10 cellular contexts compared by ENCODE assay signal in the genomic region with DNA sequence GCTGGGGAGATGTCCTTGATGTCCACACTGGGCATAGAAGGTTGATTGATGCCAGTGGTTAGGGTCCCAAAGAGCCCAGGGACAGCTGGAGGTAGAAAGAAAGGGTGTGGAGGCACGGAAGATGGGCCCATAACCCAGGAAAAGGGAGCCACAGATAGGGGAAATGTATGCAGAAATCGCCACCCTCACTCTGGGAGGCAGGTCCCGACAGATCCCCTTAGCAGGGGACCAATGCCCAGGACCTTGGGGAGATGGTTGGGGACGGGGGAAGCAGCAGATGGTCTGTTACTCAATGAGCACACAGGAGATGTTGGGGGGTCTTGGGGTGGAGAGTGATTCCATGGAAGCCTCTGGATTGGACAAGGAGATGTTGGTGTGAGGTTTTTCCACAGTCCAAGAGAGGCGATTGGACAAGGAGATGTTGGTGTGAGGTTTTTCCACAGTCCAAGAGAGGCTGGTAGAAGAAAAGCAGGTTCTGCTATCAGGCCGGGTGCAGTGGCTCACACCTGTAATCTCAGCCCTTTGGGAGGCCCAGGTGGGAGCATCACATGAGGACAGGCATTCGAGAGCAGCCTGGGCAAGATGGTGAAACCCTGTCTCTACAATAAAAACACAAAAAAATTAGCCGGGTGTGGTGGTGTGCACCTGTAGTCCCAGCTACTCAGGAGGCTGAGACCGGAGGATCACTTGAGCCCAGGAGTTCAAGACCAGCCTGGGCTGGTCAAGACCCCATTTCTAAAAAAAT. TPM values are rescaled to one million over a fixed set of nuclear protein-coding genes. Genes with fewer than 3 reads are reported as not detected.
DNase-seq lines count a peak whose midpoint lies in the region; ATAC-seq, FAIRE-seq and TF ChIP-seq lines count a peak whose summit lies in the region.
"Had no signal": no experiment of that assay in that cellular context is flagged by ENCODE, and none has a peak within 500 bp of the region (broad histone marks: within the 10 kb centered on the region; RNA-seq: fewer than 3 reads in every experiment).

No MANE protein-coding gene starts in this region.

- WGBS in K562 (ENCODE audit: insufficient coverage, low coverage, missing lambda C conversion rate), result 80% methylated on average over 9 of the region's 9 CpGs

- H3K4me3 Mint-ChIP-seq in IgD-negative memory B cell (peak overlapping the region in 1 of 4 donors; percentile 27), neural progenitor cell (peak overlapping the region; percentile 13)

- no peak for ATAC-seq in K562
- ATAC-seq: HCT116 had no signal

- H3K4me2 ChIP-seq in K562 (ENCODE audit: insufficient read depth, low read length), result no peak overlapping the region
- H3K4me2 ChIP-seq in neural progenitor cell, result no peak overlapping the region
- H3K4me2 ChIP-seq: smooth muscle cell had no signal

- no peak for TF ChIP-seq EP300 in K562 (IDR thresholded peaks at IDR 0.05; ENCODE audit: low read length)

- TF ChIP-seq CTCF in K562 (IDR thresholded peaks at IDR 0.05 in 2 of 3, conservative IDR thresholded peaks at IDR 0.05 in 1 of 3; ENCODE audit: insufficient read depth in 2 of 3, low read depth in 1 of 3, low read length in 3 of 3) (no peak), neural progenitor cell (IDR thresholded peaks at IDR 0.05) (no peak)

- H3K4me3 ChIP-seq in K562 (no peak overlapping the region), neural progenitor cell (no peak overlapping the region)
- H3K4me3 ChIP-seq: smooth muscle cell had no signal

- H3K9me1 ChIP-seq in K562 (ENCODE audit: control insufficient read depth, insufficient read depth, low read length), result no peaks in the 10 kb centered on the region

- H3K4me1 ChIP-seq in K562 (replicated peaks in 1 of 2; ENCODE audit: control insufficient read depth in 2 of 2, insufficient read depth in 2 of 2, low read length in 2 of 2) (peaks cover 36 to 58% of the 10 kb centered on the region in 2 experiments), neural progenitor cell (no peaks in the 10 kb centered on the region)

- peaks cover under 1% of the 10 kb centered on the region for H3F3A ChIP-seq in neural progenitor cell (ENCODE audit: low read depth)

- H3K9me3 Mint-ChIP-seq in IgD-negative memory B cell, result no peaks in the 10 kb centered on the region
- H3K9me3 Mint-ChIP-seq in neural progenitor cell, result no peaks in the 10 kb centered on the region

- no peak for TF ChIP-seq POLR2A in K562 (conservative IDR thresholded peaks at IDR 0.05)

- H3K36me3 Mint-ChIP-seq in IgD-negative memory B cell (no peaks in the 10 kb centered on the region), neural progenitor cell (peaks cover 2% of the 10 kb centered on the region)

- H4K20me1 ChIP-seq in K562 (replicated peaks; ENCODE audit: control insufficient read depth, insufficient read depth, low read length) (no peaks in the 10 kb centered on the region), neural progenitor cell (ENCODE audit: low read depth) (no peaks in the 10 kb centered on the region)

- POLR2A ChIA-PET in K562 (lab: Yijun Ruan, JAX), result interaction anchor here (1.2 to 6.1 kb wide), 4 partner anchors 10 to 145 kb away, joined by 3 to 58 read pairs (median 16); a partner anchor contains a TSS

- in situ Hi-C loops in K562 (cut with MboI) (no loop called here), ACHN (cut with HindIII; ENCODE audit: low pct_ligation_motif_present, low pct_unique_long_range_greater_than_20kb, low sequenced_read_pairs) (no loop called here)

- H3K27me3 Mint-ChIP-seq in IgD-negative memory B cell (no peaks in the 10 kb centered on the region), neural progenitor cell (ENCODE audit: insufficient read depth, low read depth) (peaks cover 2% of the 10 kb centered on the region)

- TF ChIP-seq RAD21 in K562 (CRISPR knock-in tag; conservative IDR thresholded peaks at IDR 0.05 in 1 of 2, IDR thresholded peaks at IDR 0.05 in 1 of 2), result no peak

- H3K79me2 ChIP-seq in K562 (ENCODE audit: control insufficient read depth, insufficient read depth, low read length) (no peaks in the 10 kb centered on the region), neural progenitor cell (ENCODE audit: low read depth) (no peaks in the 10 kb centered on the region)

- peaks cover 0 to 9% (median 6%) of the 10 kb centered on the region in 3 donors for H3K4me1 Mint-ChIP-seq in IgD-negative memory B cell
- peaks cover 26% of the 10 kb centered on the region for H3K4me1 Mint-ChIP-seq in neural progenitor cell

- H3K9me3 ChIP-seq in K562 (replicated peaks; ENCODE audit: control insufficient read depth, insufficient read depth, low read depth, low read length) (no peaks in the 10 kb centered on the region), neural progenitor cell (ENCODE audit: low read depth) (no peaks in the 10 kb centered on the region)

- intact Hi-C loops in K562 (cut with micrococcal nuclease), result no loop called here

- peak overlapping the region; percentile 33 to 77 (median 39) for H3K27ac Mint-ChIP-seq in IgD-negative memory B cell
- H3K27ac Mint-ChIP-seq in neural progenitor cell, result peak overlapping the region; percentile 90

- peak overlapping the region; percentile 91 for H3K27ac ChIP-seq in K562 (ENCODE audit: extremely low read depth, low read depth, low read length)
- no peak overlapping the region for H3K27ac ChIP-seq in neural progenitor cell

- FAIRE-seq in K562 (lab: Jason Lieb, UNC), result peak; percentile 26

- H3K36me3 ChIP-seq in K562 (ENCODE audit: control insufficient read depth, insufficient read depth, low read length), result no peaks in the 10 kb centered on the region
- H3K36me3 ChIP-seq in neural progenitor cell, result no peaks in the 10 kb centered on the region

- H2AFZ ChIP-seq in K562 (ENCODE audit: low read depth, low read length) (no peak overlapping the region), neural progenitor cell (replicated peaks) (no peak overlapping the region)

- no peaks in the 10 kb centered on the region for H3K27me3 ChIP-seq in K562 (ENCODE audit: control insufficient read depth in 2 of 2, insufficient read depth in 2 of 2, low read length in 2 of 2)
- no peaks in the 10 kb centered on the region for H3K27me3 ChIP-seq in neural progenitor cell

- H3K9ac ChIP-seq in K562 (ENCODE audit: insufficient read depth in 1 of 2, low read depth in 2 of 2, low read length in 2 of 2), result peak overlapping the region in 1 of 2 experiments; percentile 68; a peak in 2 of 4 replicates
- H3K9ac ChIP-seq in neural progenitor cell, result no peak overlapping the region

- no TSS peak for BruUV-seq in K562 (replicated peaks; lab: Mats Ljungman, UMichigan)

- DNase-seq in K562 (ENCODE audit: extremely low read depth in 1 of 4, low spot score in 3 of 4), result no peak
- no peak for DNase-seq in neural progenitor cell (ENCODE audit: low spot score)
- no peak for DNase-seq in ACHN
- no peak for DNase-seq in DMS53 (lab: John Stamatoyannopoulos, UW)
- no peak for DNase-seq in NCI-H2196 (lab: John Stamatoyannopoulos, UW; ENCODE audit: unreplicated experiment)
- DNase-seq: COR-L47, NCI-H187 had no signal

- CTCF ChIA-PET in K562 (lab: Yijun Ruan, JAX; ENCODE audit: low intra/inter-chr PET ratio), result interaction anchor here (0.6 kb wide), 1 partner anchor 26 kb away, joined by 4 read pairs; no protein-coding TSS in a partner anchor

RNA-seq across cellular contexts. Expression of a gene that starts 7.0 kb away (rescaled TPM):
- polyA plus RNA-seq in IgD-negative memory B cell (39.3 TPM), K562 (2011; rRNA removed) (28.2 and 31.7 TPM in 2 replicates), K562 (2014; fragmentation: Illumina TruSeq; extraction: Trizol) (19.4 and 33.7 TPM in 2 replicates), K562 (2014; fragmentation: Nextera tagmentation; extraction: Ambion mirVana) (1 to 10 TPM; 2.9 to 5.9 TPM), K562 (2014; rRNA removed) (153 and 185 TPM in 2 replicates)
- 18.9 and 64.5 TPM in 2 replicates for total RNA-seq in K562 (2011; cell fraction: chromatin; rRNA removed; ENCODE audit: low replicate concordance)
- total RNA-seq in K562 (2011; cell fraction: nucleolus; rRNA removed), result 109 and 128 TPM in 2 replicates
- total RNA-seq in K562 (2011; cell fraction: nucleoplasm; rRNA removed), result 45.6 and 53.0 TPM in 2 replicates
- total RNA-seq in K562 (2014; rRNA removed) (127 and 152 TPM in 2 replicates), K562 (2014; rRNA removed; fragmentation: Illumina TruSeq; extraction: Trizol) (18.9 and 25.9 TPM in 2 replicates), K562 (2015; rRNA removed; fragmentation: Illumina TruSeq; extraction: Trizol) (44.9 and 47.9 TPM in 2 replicates), K562 (2021) (124 and 135 TPM in 2 replicates), neural progenitor cell (ENCODE audit: low replicate concordance) (7.3 and 33.0 TPM in 2 replicates)
- 38.6 and 141 TPM in 2 replicates for polyA plus RNA-seq in K562 (2011; cell fraction: cytosol; rRNA removed)
- 136 and 297 TPM in 2 replicates for polyA plus RNA-seq in K562 (2011; cell fraction: nucleus; rRNA removed)
- polyA plus RNA-seq in K562 (2012), result 70.7 and 78.6 TPM in 2 replicates
- 2.2 and 5.8 TPM in 2 replicates for polyA minus RNA-seq in K562 (2011; rRNA and poly(A)+ RNA removed)
- 13.8 and 18.6 TPM in 2 replicates for polyA minus RNA-seq in K562 (2011; cell fraction: cytosol; rRNA and poly(A)+ RNA removed)
- 16.7 and 26.0 TPM in 2 replicates for polyA minus RNA-seq in K562 (2011; cell fraction: nucleus; rRNA and poly(A)+ RNA removed)

RNA-seq across cellular contexts. Expression of a gene that starts 13.6 kb away (rescaled TPM):
- polyA plus RNA-seq in IgD-negative memory B cell, result 19.8 TPM
- 33.3 and 101 TPM in 2 replicates for total RNA-seq in K562 (2011; cell fraction: chromatin; rRNA removed; ENCODE audit: low replicate concordance)
- 57.9 and 76.5 TPM in 2 replicates for total RNA-seq in K562 (2011; cell fraction: nucleolus; rRNA removed)
- total RNA-seq in K562 (2011; cell fraction: nucleoplasm; rRNA removed), result 40.2 and 43.9 TPM in 2 replicates
- 50.6 and 65.4 TPM in 2 replicates for total RNA-seq in K562 (2014; rRNA removed)
- total RNA-seq in K562 (2014; rRNA removed; fragmentation: Illumina TruSeq; extraction: Trizol), result 24.9 and 29.5 TPM in 2 replicates
- total RNA-seq in K562 (2015; rRNA removed; fragmentation: Illumina TruSeq; extraction: Trizol), result 60.3 and 60.4 TPM in 2 replicates
- 72.8 and 76.3 TPM in 2 replicates for total RNA-seq in K562 (2021)
- polyA plus RNA-seq in K562 (2011; rRNA removed), result 16.1 and 16.7 TPM in 2 replicates
- polyA plus RNA-seq in K562 (2011; cell fraction: cytosol; rRNA removed), result 13.0 and 28.0 TPM in 2 replicates
- 23.6 and 47.0 TPM in 2 replicates for polyA plus RNA-seq in K562 (2011; cell fraction: nucleus; rRNA removed)
- polyA plus RNA-seq in K562 (2012), result 54.7 and 58.7 TPM in 2 replicates
- 66.5 and 77.3 TPM in 2 replicates for polyA plus RNA-seq in K562 (2014; fragmentation: Illumina TruSeq; extraction: Trizol)
- polyA plus RNA-seq in K562 (2014; fragmentation: Nextera tagmentation; extraction: Ambion mirVana), result 10 to 100 TPM; 10.9 to 13.7 TPM
- polyA plus RNA-seq in K562 (2014; rRNA removed), result 42.7 and 44.1 TPM in 2 replicates
- 20.0 and 29.4 TPM in 2 replicates for polyA minus RNA-seq in K562 (2011; rRNA and poly(A)+ RNA removed)
- polyA minus RNA-seq in K562 (2011; cell fraction: cytosol; rRNA and poly(A)+ RNA removed), result 18.7 and 24.0 TPM in 2 replicates
- 27.9 and 29.5 TPM in 2 replicates for polyA minus RNA-seq in K562 (2011; cell fraction: nucleus; rRNA and poly(A)+ RNA removed)
- 16.4 and 42.6 TPM in 2 replicates for total RNA-seq in neural progenitor cell (ENCODE audit: low replicate concordance)

RNA-seq across cellular contexts. Expression of a gene that starts 14.8 kb away (rescaled TPM):
- polyA plus RNA-seq in IgD-negative memory B cell (12.1 TPM), K562 (2011; rRNA removed) (1.5 and 1.7 TPM in 2 replicates), K562 (2014; fragmentation: Illumina TruSeq; extraction: Trizol) (0.79 and 1.4 TPM in 2 replicates), K562 (2014; fragmentation: Nextera tagmentation; extraction: Ambion mirVana) (under 1 TPM; 0.18 to 0.41 TPM), K562 (2014; rRNA removed) (0.61 and 1.6 TPM in 2 replicates)
- total RNA-seq in K562 (2011; cell fraction: chromatin; rRNA removed; ENCODE audit: low replicate concordance), result 2.4 and 3.7 TPM in 2 replicates
- 2.0 and 2.6 TPM in 2 replicates for total RNA-seq in K562 (2011; cell fraction: nucleolus; rRNA removed)
- total RNA-seq in K562 (2011; cell fraction: nucleoplasm; rRNA removed), result 1.8 and 3.5 TPM in 2 replicates
- total RNA-seq in K562 (2014; rRNA removed) (1.3 and 1.7 TPM in 2 replicates), K562 (2014; rRNA removed; fragmentation: Illumina TruSeq; extraction: Trizol) (0.84 and 1.8 TPM in 2 replicates), K562 (2015; rRNA removed; fragmentation: Illumina TruSeq; extraction: Trizol) (1.2 and 1.7 TPM in 2 replicates), K562 (2021) (0.86 and 0.94 TPM in 2 replicates), neural progenitor cell (ENCODE audit: low replicate concordance) (1.4 and 1.8 TPM in 2 replicates)
- polyA plus RNA-seq in K562 (2011; cell fraction: cytosol; rRNA removed), result 0.67 and 0.81 TPM in 2 replicates
- 3.7 and 4.2 TPM in 2 replicates for polyA plus RNA-seq in K562 (2011; cell fraction: nucleus; rRNA removed)
- 2.2 and 3.0 TPM in 2 replicates for polyA plus RNA-seq in K562 (2012)
- polyA minus RNA-seq in K562 (2011; rRNA and poly(A)+ RNA removed), result 0.84 and 0.91 TPM in 2 replicates
- polyA minus RNA-seq in K562 (2011; cell fraction: cytosol; rRNA and poly(A)+ RNA removed), result 0.86 and 1.5 TPM in 2 replicates
- 1.2 and 1.6 TPM in 2 replicates for polyA minus RNA-seq in K562 (2011; cell fraction: nucleus; rRNA and poly(A)+ RNA removed)

RNA-seq across cellular contexts. Expression of a gene that starts 20.8 kb away (rescaled TPM):
- polyA plus RNA-seq in IgD-negative memory B cell (0.78 TPM), K562 (2011; rRNA removed) (0.18 and 0.20 TPM in 2 replicates), K562 (2014; fragmentation: Illumina TruSeq; extraction: Trizol) (0.13 and 0.24 TPM in 2 replicates), K562 (2014; fragmentation: Nextera tagmentation; extraction: Ambion mirVana) (under 1 TPM; 0.07 to 0.11 TPM), K562 (2014; rRNA removed) (0.12 and 0.15 TPM in 2 replicates)
- 3.4 and 9.9 TPM in 2 replicates for total RNA-seq in K562 (2011; cell fraction: chromatin; rRNA removed; ENCODE audit: low replicate concordance)
- total RNA-seq in K562 (2011; cell fraction: nucleolus; rRNA removed), result 1.8 and 4.7 TPM in 2 replicates
- 2.4 and 3.8 TPM in 2 replicates for total RNA-seq in K562 (2011; cell fraction: nucleoplasm; rRNA removed)
- total RNA-seq in K562 (2014; rRNA removed) (0.14 and 0.29 TPM in 2 replicates), K562 (2014; rRNA removed; fragmentation: Illumina TruSeq; extraction: Trizol) (not detected in 2 replicates), K562 (2015; rRNA removed; fragmentation: Illumina TruSeq; extraction: Trizol) (0.29 and 0.41 TPM in 2 replicates), K562 (2021) (0.55 and 1.2 TPM in 2 replicates), neural progenitor cell (ENCODE audit: low replicate concordance) (0.71 TPM in 1 of 2 replicates, not detected in the other)
- polyA plus RNA-seq in K562 (2011; cell fraction: cytosol; rRNA removed), result 0.40 and 0.56 TPM in 2 replicates
- 1.0 and 2.9 TPM in 2 replicates for polyA plus RNA-seq in K562 (2011; cell fraction: nucleus; rRNA removed)
- polyA plus RNA-seq in K562 (2012), result 0.47 and 2.1 TPM in 2 replicates
- polyA minus RNA-seq in K562 (2011; rRNA and poly(A)+ RNA removed), result not detected in 2 replicates
- polyA minus RNA-seq in K562 (2011; cell fraction: cytosol; rRNA and poly(A)+ RNA removed), result not detected in 2 replicates
- polyA minus RNA-seq in K562 (2011; cell fraction: nucleus; rRNA and poly(A)+ RNA removed), result not detected in 2 replicates
- total RNA-seq: smooth muscle cell had no signal

RNA-seq across cellular contexts. Expression of a gene that starts 35.7 kb away (rescaled TPM):
- polyA plus RNA-seq in IgD-negative memory B cell, result 25.6 TPM
- total RNA-seq in K562 (2011; cell fraction: chromatin; rRNA removed; ENCODE audit: low replicate concordance), result 30.5 and 88.7 TPM in 2 replicates
- 56.8 and 60.5 TPM in 2 replicates for total RNA-seq in K562 (2011; cell fraction: nucleolus; rRNA removed)
- total RNA-seq in K562 (2011; cell fraction: nucleoplasm; rRNA removed), result 38.6 and 57.1 TPM in 2 replicates
- 77.6 and 102 TPM in 2 replicates for total RNA-seq in K562 (2014; rRNA removed)
- 10.1 and 13.1 TPM in 2 replicates for total RNA-seq in K562 (2014; rRNA removed; fragmentation: Illumina TruSeq; extraction: Trizol)
- total RNA-seq in K562 (2015; rRNA removed; fragmentation: Illumina TruSeq; extraction: Trizol), result 31.3 and 33.9 TPM in 2 replicates
- 102 and 107 TPM in 2 replicates for total RNA-seq in K562 (2021)
- polyA plus RNA-seq in K562 (2011; rRNA removed), result 14.2 and 18.8 TPM in 2 replicates
- polyA plus RNA-seq in K562 (2011; cell fraction: cytosol; rRNA removed), result 13.0 and 47.0 TPM in 2 replicates
- polyA plus RNA-seq in K562 (2011; cell fraction: nucleus; rRNA removed), result 22.1 and 53.6 TPM in 2 replicates
- polyA plus RNA-seq in K562 (2012), result 64.9 and 107 TPM in 2 replicates
- polyA plus RNA-seq in K562 (2014; fragmentation: Illumina TruSeq; extraction: Trizol), result 28.7 and 51.7 TPM in 2 replicates
- polyA plus RNA-seq in K562 (2014; fragmentation: Nextera tagmentation; extraction: Ambion mirVana), result under 1 TPM; 0.37 to 0.92 TPM
- polyA plus RNA-seq in K562 (2014; rRNA removed), result 57.9 and 61.0 TPM in 2 replicates
- polyA minus RNA-seq in K562 (2011; rRNA and poly(A)+ RNA removed), result 5.5 and 9.6 TPM in 2 replicates
- 24.5 and 26.5 TPM in 2 replicates for polyA minus RNA-seq in K562 (2011; cell fraction: cytosol; rRNA and poly(A)+ RNA removed)
- 10.0 and 13.5 TPM in 2 replicates for polyA minus RNA-seq in K562 (2011; cell fraction: nucleus; rRNA and poly(A)+ RNA removed)
- total RNA-seq in neural progenitor cell (ENCODE audit: low replicate concordance), result 11.0 and 17.6 TPM in 2 replicates
